ENCODE assay signal across 13 cellular contexts in genomic region chr5:169970911-169971436, GRCh38. TPM values are rescaled to one million over a fixed set of nuclear protein-coding genes. Genes with fewer than 3 reads are reported as not detected.
DNase-seq lines count a peak whose midpoint lies in the region; ATAC-seq and TF ChIP-seq lines count a peak whose summit lies in the region.
"Had no signal": no experiment of that assay in that cellular context is flagged by ENCODE, and none has a peak within 500 bp of the region (broad histone marks: within the 10 kb centered on the region; RNA-seq: fewer than 3 reads in every experiment).

No MANE protein-coding gene starts in this region.

- no peak overlapping the region for H3K4ac ChIP-seq in mesendoderm (ENCODE audit: low read depth, low read length)

- H3K9me2 ChIP-seq in hepatocyte (replicated peaks; ENCODE audit: insufficient read depth): no peaks in the 10 kb centered on the region

- no peak overlapping the region for H2AFZ ChIP-seq in hepatocyte

- H4K20me1 ChIP-seq in hepatocyte (ENCODE audit: insufficient read depth, poor library complexity, severe bottlenecking): no peaks in the 10 kb centered on the region

- no peaks in the 10 kb centered on the region for H3K9me3 Mint-ChIP-seq in endothelial cell (ENCODE audit: unreplicated experiment)
- H3K9me3 Mint-ChIP-seq: activated naive CD4-positive, alpha-beta T cell treated with anti-CD3 and anti-CD28 coated beads, Interleukin-2, amount 50 U/mL, for 24 hours had no signal

- DNase-seq in AG09309 (ENCODE audit: low read depth) (peak; percentile 27), MG63 (peak; percentile 100), endothelial cell (ENCODE audit: low spot score) (peak; percentile 57), mesendoderm (peak; percentile 67), hepatocyte (ENCODE audit: low spot score) (no peak), NCI-H1436 (lab: John Stamatoyannopoulos, UW) (no peak)
- no peak for DNase-seq in stimulated activated naive CD8-positive, alpha-beta T cell treated with anti-CD3 and anti-CD28 coated beads, Interleukin-15, Interleukin-2, amounts not matched to agents 100 U/mL and 50 U/mL, for 24 hours
- no peak for DNase-seq in activated CD4-positive, alpha-beta T cell treated with anti-CD3 and anti-CD28 coated beads for 4 hours
- DNase-seq: Caco-2 had no signal

- H3K27ac ChIP-seq in mesendoderm (ENCODE audit: low read depth, low read length): no peak overlapping the region
- no peak overlapping the region for H3K27ac ChIP-seq in hepatocyte
- H3K27ac ChIP-seq: tibial nerve had no signal

- no peak overlapping the region for H2BK5ac ChIP-seq in mesendoderm (ENCODE audit: low read length)

- H2BK120ac ChIP-seq in mesendoderm (ENCODE audit: low read depth, low read length): no peak overlapping the region

- H3K4me1 Mint-ChIP-seq in endothelial cell (ENCODE audit: unreplicated experiment): peaks cover 55% of the 10 kb centered on the region

- peak overlapping the region; percentile 68 for H3K27ac Mint-ChIP-seq in endothelial cell (ENCODE audit: unreplicated experiment)

- H3K27me3 ChIP-seq in MG63 (no peaks in the 10 kb centered on the region), mesendoderm (ENCODE audit: insufficient read depth, low read length, poor library complexity) (no peaks in the 10 kb centered on the region), hepatocyte (no peaks in the 10 kb centered on the region)
- H3K27me3 ChIP-seq: tibial nerve had no signal

- H3K4me3 ChIP-seq in AG09309 (ENCODE audit: control insufficient read depth, low read depth, low read length): no peak overlapping the region
- H3K4me3 ChIP-seq in MG63: no peak overlapping the region
- no peak overlapping the region for H3K4me3 ChIP-seq in mesendoderm (ENCODE audit: low read length)
- H3K4me3 ChIP-seq in hepatocyte: no peak overlapping the region
- H3K4me3 ChIP-seq: skin epidermis, tibial nerve had no signal

- no peak overlapping the region for H4K5ac ChIP-seq in mesendoderm (ENCODE audit: low read length)

- H3K36me3 ChIP-seq in MG63 (peaks cover 66% of the 10 kb centered on the region), mesendoderm (ENCODE audit: control insufficient read depth, insufficient read depth, low read length) (no peaks in the 10 kb centered on the region), hepatocyte (replicated peaks; ENCODE audit: insufficient read depth, low read depth) (no peaks in the 10 kb centered on the region)
- H3K36me3 ChIP-seq: tibial nerve had no signal

- no peak overlapping the region for H2BK15ac ChIP-seq in mesendoderm (replicated peaks; ENCODE audit: low read depth)

- H3K79me1 ChIP-seq in mesendoderm (ENCODE audit: low read length): no peaks in the 10 kb centered on the region

- peaks cover 2% of the 10 kb centered on the region for H3K4me1 ChIP-seq in mesendoderm (ENCODE audit: control insufficient read depth, low read depth, low read length)
- H3K4me1 ChIP-seq in hepatocyte (ENCODE audit: insufficient read depth): no peaks in the 10 kb centered on the region
- H3K4me1 ChIP-seq: tibial nerve had no signal

- no peak for ATAC-seq in stimulated activated naive CD8-positive, alpha-beta T cell treated with anti-CD3 and anti-CD28 coated beads, Interleukin-15, Interleukin-2, amounts not matched to agents 100 U/mL and 50 U/mL, for 24 hours

- H4K8ac ChIP-seq in mesendoderm (ENCODE audit: low read depth, low read length): no peak overlapping the region

- no peak overlapping the region for H3K23ac ChIP-seq in mesendoderm (ENCODE audit: low read length)

- H3K36me3 Mint-ChIP-seq in endothelial cell (ENCODE audit: low read depth, unreplicated experiment): no peaks in the 10 kb centered on the region

- no CpG with 5 or more reads among the region's 7 CpGs for WGBS in mesendoderm (ENCODE audit: extremely low coverage, insufficient coverage, low lambda C conversion rate)
- 56% methylated on average over 7 of the region's 7 CpGs for WGBS in hepatocyte (ENCODE audit: low lambda C conversion rate, missing lambda C conversion rate)

- H3K18ac ChIP-seq in mesendoderm (ENCODE audit: low read length): no peak overlapping the region

- TF ChIP-seq CTCF in AG09309 (IDR thresholded peaks at IDR 0.05; ENCODE audit: control insufficient read depth, insufficient read depth, low read depth, low read length, missing control alignments) (no peak), endothelial cell (IDR thresholded peaks at IDR 0.05; ENCODE audit: unreplicated experiment) (no peak), hepatocyte (IDR thresholded peaks at IDR 0.05; ENCODE audit: poor library complexity) (no peak)

- H3K9ac ChIP-seq in mesendoderm (ENCODE audit: low read length): no peak overlapping the region

- H3K4me2 ChIP-seq in mesendoderm (ENCODE audit: low read length): no peak overlapping the region
- H3K4me2 ChIP-seq in hepatocyte: no peak overlapping the region

- no peaks in the 10 kb centered on the region for H3K79me2 ChIP-seq in mesendoderm (ENCODE audit: control insufficient read depth, insufficient read depth, low read length)
- no peaks in the 10 kb centered on the region for H3K79me2 ChIP-seq in hepatocyte

- no peak overlapping the region for H2AK5ac ChIP-seq in mesendoderm (ENCODE audit: low read length)

- peaks cover 5% of the 10 kb centered on the region for H3K27me3 Mint-ChIP-seq in endothelial cell (ENCODE audit: unreplicated experiment)
- H3K27me3 Mint-ChIP-seq: activated naive CD4-positive, alpha-beta T cell treated with anti-CD3 and anti-CD28 coated beads, Interleukin-2, amount 50 U/mL, for 24 hours had no signal

- H3K9me3 ChIP-seq in MG63 (no peaks in the 10 kb centered on the region), hepatocyte (ENCODE audit: low read depth) (no peaks in the 10 kb centered on the region)
- H3K9me3 ChIP-seq: Caco-2, tibial nerve had no signal

- H3K4me3 Mint-ChIP-seq in endothelial cell (ENCODE audit: unreplicated experiment): peak overlapping the region; percentile 48
- H3K4me3 Mint-ChIP-seq: activated naive CD4-positive, alpha-beta T cell treated with anti-CD3 and anti-CD28 coated beads, Interleukin-2, amount 50 U/mL, for 24 hours had no signal

- H3K56ac ChIP-seq in mesendoderm (ENCODE audit: low read length): no peak overlapping the region

RNA-seq across cellular contexts. Expression of gene INSYN2B, which starts 9.3 kb away (rescaled TPM):
- total RNA-seq in MG63 (2014; rRNA removed; shearing (Covaris generic); ENCODE audit: low replicate concordance): 7.8 and 14.4 TPM in 2 replicates
- total RNA-seq in endothelial cell (ENCODE audit: unreplicated experiment) (4.5 TPM), hepatocyte (1.5 and 1.7 TPM in 2 replicates)
- 0.04 TPM for polyA plus RNA-seq in mesendoderm (2013, experiment 1 of 2)
- polyA plus RNA-seq in mesendoderm (2013, experiment 2 of 2): 0.06 TPM
- polyA plus RNA-seq in hepatocyte: not detected in 2 replicates
- total RNA-seq: Caco-2; T-helper 1 cell treated with Interleukin-12 subunit alpha and Interleukin-12 subunit beta and Interleukin-4 antibody, amounts not matched to agents 30 ng/mL and 1 ng/mL, for 36 hours had no signal

Comparison
In these comparisons a context has a peak if more than half of its experiments do, and no peak if none do; other contexts are left out.
1. DNase-seq: peak in AG09309 (single experiment), MG63 (single experiment), endothelial cell (single experiment) and mesendoderm (single experiment); none in stimulated activated naive CD8-positive, alpha-beta T cell treated with anti-CD3 and anti-CD28 coated beads, Interleukin-15, Interleukin-2, amounts not matched to agents 100 U/mL and 50 U/mL, for 24 hours (single experiment), hepatocyte (single experiment), NCI-H1436 (single experiment) and activated CD4-positive, alpha-beta T cell treated with anti-CD3 and anti-CD28 coated beads for 4 hours (0 of 2).